ENCODE assay signal across 15 cellular contexts in the genomic region with DNA sequence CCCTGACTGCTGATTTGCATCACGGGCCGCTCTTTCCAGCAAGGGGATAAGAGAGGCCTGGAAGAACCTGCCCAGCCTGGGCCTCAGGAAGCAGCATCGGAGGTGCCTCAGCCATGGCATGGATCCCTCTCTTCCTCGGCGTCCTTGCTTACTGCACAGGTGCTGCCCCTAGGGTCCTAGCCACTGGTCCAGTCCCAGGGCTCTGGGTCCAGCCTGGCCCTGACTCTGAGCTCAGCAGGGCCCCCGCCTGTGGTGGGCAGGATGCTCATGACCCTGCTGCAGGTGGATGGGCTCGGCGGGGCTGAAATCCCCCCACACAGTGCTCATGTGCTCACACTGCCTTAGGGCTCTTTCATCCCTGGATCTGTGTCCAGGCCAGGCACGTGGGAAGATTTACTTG. TPM values are rescaled to one million over a fixed set of nuclear protein-coding genes. Genes with fewer than 3 reads are reported as not detected.
DNase-seq lines count a peak whose midpoint lies in the region; ATAC-seq lines count a peak whose summit lies in the region.
"Had no signal": no experiment of that assay in that cellular context is flagged by ENCODE, and none has a peak within 500 bp of the region (broad histone marks: within the 10 kb centered on the region; RNA-seq: fewer than 3 reads in every experiment).

No MANE protein-coding gene starts in this region.

- H3K9me3 Mint-ChIP-seq in stimulated activated memory B cell treated with anti-CD40 and anti-IgM and Interleukin-4, amounts not matched to agents 10 μg/mL and 1 μg/mL and 100 μg/mL, for 72 hours = no peaks in the 10 kb centered on the region

- peaks cover 7% of the 10 kb centered on the region for H3K27me3 Mint-ChIP-seq in stimulated activated memory B cell treated with anti-CD40 and anti-IgM and Interleukin-4, amounts not matched to agents 10 μg/mL and 1 μg/mL and 100 μg/mL, for 72 hours

- H3K9me2 ChIP-seq in Karpas-422 (replicated peaks; ENCODE audit: insufficient read depth, low read length) = no peaks in the 10 kb centered on the region

- H3K79me2 ChIP-seq in Karpas-422 (ENCODE audit: low read length) = no peaks in the 10 kb centered on the region

- H3K27ac Mint-ChIP-seq in stimulated activated memory B cell treated with anti-CD40 and anti-IgM and Interleukin-4, amounts not matched to agents 10 μg/mL and 1 μg/mL and 100 μg/mL, for 72 hours = peak overlapping the region; percentile 44

- no peak for ATAC-seq in stimulated activated memory B cell treated with anti-CD40 and anti-IgM and Interleukin-4, amounts not matched to agents 10 μg/mL and 1 μg/mL and 100 μg/mL, for 72 hours
- no peak for ATAC-seq in left cardiac atrium
- ATAC-seq in HG02970 (IDR thresholded peaks at IDR 0.05; ENCODE audit: low FRiP score, unreplicated experiment) = no peak
- ATAC-seq: Right ventricle myocardium inferior had no signal

- H3K4me1 Mint-ChIP-seq in stimulated activated memory B cell treated with anti-CD40 and anti-IgM and Interleukin-4, amounts not matched to agents 10 μg/mL and 1 μg/mL and 100 μg/mL, for 72 hours = peaks cover 86% of the 10 kb centered on the region

- H4K20me1 ChIP-seq in BLaER1 treated with 17β-estradiol and CSF1 and Interleukin-3, amounts not matched to agents 10 nM and 100 nM = 0 out of 22 replicates have a peak, but pooled peaks cover 0 to 7% (median 0%) of the 10 kb centered on the region in 11 experiments
- no peaks in the 10 kb centered on the region for H4K20me1 ChIP-seq in Karpas-422 (ENCODE audit: insufficient read depth, low read depth, low read length)

- H3K36me3 Mint-ChIP-seq in stimulated activated memory B cell treated with anti-CD40 and anti-IgM and Interleukin-4, amounts not matched to agents 10 μg/mL and 1 μg/mL and 100 μg/mL, for 72 hours = no peaks in the 10 kb centered on the region

- peak overlapping the region in 7 of 11 experiments; percentile 18 to 91 (median 47); a peak in 10 of 22 replicates for H3K27ac ChIP-seq in BLaER1 treated with 17β-estradiol and CSF1 and Interleukin-3, amounts not matched to agents 10 nM and 100 nM
- H3K27ac ChIP-seq in Karpas-422 (ENCODE audit: low read length) = peak overlapping the region; percentile 91
- H3K27ac ChIP-seq: C4-2B, SK-N-MC had no signal

- H3K9me3 ChIP-seq in BLaER1 treated with 17β-estradiol and CSF1 and Interleukin-3, amounts not matched to agents 10 nM and 100 nM (replicated peaks in 1 of 11) = no peaks in the 10 kb centered on the region
- no peaks in the 10 kb centered on the region for H3K9me3 ChIP-seq in Karpas-422 (ENCODE audit: low read length)

- intact Hi-C loops in left cardiac atrium (cut with DNase I) = no loop called here

- H3K9ac ChIP-seq in BLaER1 treated with 17β-estradiol and CSF1 and Interleukin-3, amounts not matched to agents 10 nM and 100 nM = peak overlapping the region in 7 of 11 experiments; percentile 7 to 57 (median 32); a peak in 10 of 22 replicates
- H3K9ac ChIP-seq in Karpas-422 (ENCODE audit: low read length) = peak overlapping the region; percentile 71

- no peak overlapping the region for H3K4me3 ChIP-seq in BLaER1 treated with 17β-estradiol and CSF1 and Interleukin-3, amounts not matched to agents 10 nM and 100 nM
- peak overlapping the region; percentile 47; the same call in 1 of the 2 replicates for H3K4me3 ChIP-seq in Karpas-422 (ENCODE audit: low read length)
- H3K4me3 ChIP-seq: SK-N-MC had no signal

- no peak for DNase-seq in Karpas-422
- DNase-seq in ecto neural progenitor cell (ENCODE audit: low spot score) = peak; percentile 41
- no peak for DNase-seq in left cardiac atrium
- no peak for DNase-seq in NCI-H1436 (lab: John Stamatoyannopoulos, UW)
- DNase-seq: EL, Kasumi-1, NCI-H345, NCI-H526 treated with DMSO at 0.1 percent for 48 hours had no signal

- no peaks in the 10 kb centered on the region for H3K36me3 ChIP-seq in BLaER1 treated with 17β-estradiol and CSF1 and Interleukin-3, amounts not matched to agents 10 nM and 100 nM
- H3K36me3 ChIP-seq in Karpas-422 (ENCODE audit: insufficient read depth, low read length) = no peaks in the 10 kb centered on the region

- H2AFZ ChIP-seq in Karpas-422 (ENCODE audit: low read length) = no peak overlapping the region

- H3K4me2 ChIP-seq in BLaER1 treated with 17β-estradiol and CSF1 and Interleukin-3, amounts not matched to agents 10 nM and 100 nM = peak overlapping the region; percentile 25 to 98 (median 82)
- peak overlapping the region; percentile 69 for H3K4me2 ChIP-seq in Karpas-422 (ENCODE audit: low read depth, low read length, poor library complexity, severe bottlenecking)

- peak overlapping the region; percentile 23 for H3K4me3 Mint-ChIP-seq in stimulated activated memory B cell treated with anti-CD40 and anti-IgM and Interleukin-4, amounts not matched to agents 10 μg/mL and 1 μg/mL and 100 μg/mL, for 72 hours

- H3K27me3 ChIP-seq in BLaER1 treated with 17β-estradiol and CSF1 and Interleukin-3, amounts not matched to agents 10 nM and 100 nM = no peaks in the 10 kb centered on the region
- H3K27me3 ChIP-seq in Karpas-422 (ENCODE audit: low read length) = no peaks in the 10 kb centered on the region

- H3K4me1 ChIP-seq in BLaER1 treated with 17β-estradiol and CSF1 and Interleukin-3, amounts not matched to agents 10 nM and 100 nM = peaks cover 55 to 87% (median 78%) of the 10 kb centered on the region in 10 experiments
- H3K4me1 ChIP-seq in Karpas-422 (ENCODE audit: low read length) = peaks cover 87% of the 10 kb centered on the region

RNA-seq across cellular contexts. Expression of gene IGLL5, which starts 7.0 kb away (rescaled TPM):
- total RNA-seq in Karpas-422 (2014; rRNA removed; shearing (Covaris generic); ENCODE audit: low replicate concordance) = 1.1 and 8.3 TPM in 2 replicates
- under 1 TPM; 0.58 to 0.77 TPM for total RNA-seq in left cardiac atrium
- total RNA-seq: H4, Right ventricle myocardium inferior had no signal
